In genomic region chr5:67026278-67026677, GRCh38 we compare ENCODE assay signal across 23 cellular contexts.
"Had no signal": no experiment of that assay in that cellular context is flagged by ENCODE, and none has a peak within 500 bp of the region (broad histone marks: within the 10 kb centered on the region; RNA-seq: fewer than 3 reads in every experiment).

No MANE protein-coding gene starts in this region.

- H3K4me3 ChIP-seq: mucosa of descending colon, neural progenitor cell, prostate gland, right atrium auricular region, sigmoid colon, skin epidermis, spleen, suprapubic skin, transverse colon, upper lobe of right lung, uterus had no signal

- H3K27me3 ChIP-seq: neural progenitor cell, right atrium auricular region, sigmoid colon, spleen, suprapubic skin, transverse colon, upper lobe of right lung, uterus had no signal

- H3K9me3 ChIP-seq: mucosa of descending colon, prostate gland, right atrium auricular region, sigmoid colon, spleen, suprapubic skin, transverse colon, upper lobe of right lung, uterus had no signal

- FAIRE-seq: endometrium, keratinocyte had no signal

- DNase-seq: cortex of kidney; effector memory CD8-positive, alpha-beta T cell; hypothalamus; immature natural killer cell; mesenchymal stem cell; mucosa of descending colon; naive thymus-derived CD4-positive, alpha-beta T cell; sigmoid colon; spleen; stimulated activated CD4-positive, alpha-beta T cell treated with anti-CD3 and anti-CD28 coated beads, Interleukin-4, amount 100 ng/mL, for 4 hours; stimulated activated naive CD8-positive, alpha-beta T cell treated with anti-CD3 and anti-CD28 coated beads, Interleukin-15, amount 100 ng/mL, for 72 hours; transverse colon; upper lobe of right lung; uterus had no signal

- H3K36me3 ChIP-seq: neural progenitor cell, prostate gland, right atrium auricular region, sigmoid colon, spleen, suprapubic skin, transverse colon, upper lobe of right lung, uterus had no signal

- ATAC-seq: effector memory CD8-positive, alpha-beta T cell; mucosa of descending colon; naive thymus-derived CD4-positive, alpha-beta T cell; stimulated activated memory B cell treated with anti-CD40 and anti-IgM and Interleukin-4, amounts not matched to agents 10 μg/mL and 1 μg/mL and 100 μg/mL, for 72 hours; stimulated activated naive CD8-positive, alpha-beta T cell treated with anti-CD3 and anti-CD28 coated beads, Interleukin-15, amount 100 ng/mL, for 72 hours; upper lobe of right lung had no signal

- H3K4me1 ChIP-seq: prostate gland had no signal

- H2AFZ ChIP-seq: neural progenitor cell, parathyroid adenoma had no signal

- H3K9ac ChIP-seq: neural progenitor cell, parathyroid adenoma had no signal

- H3K4me2 ChIP-seq: neural progenitor cell had no signal

- H3K27ac ChIP-seq: neural progenitor cell, parathyroid adenoma, prostate gland, right atrium auricular region, sigmoid colon, skin epidermis, spleen, suprapubic skin, transverse colon, upper lobe of right lung, uterus had no signal
